ENCODE assay signal across 1 cellular context in genomic region chr7:105050493-105050892, GRCh38.
TF ChIP-seq lines count a peak whose summit lies in the region.

No MANE protein-coding gene starts in this region.

TF ChIP-seq in SK-N-SH treated with all-trans-retinoic acid at 6 μM for 48 hours, 23 proteins besides CTCF, POLR2A, EP300 and RAD21 (continued from another document):
- TF ChIP-seq PATZ1 (CRISPR knock-in tag; IDR thresholded peaks at IDR 0.05; ENCODE audit: borderline replicate concordance): no peak
